12 cellular contexts compared by ENCODE assay signal in the genomic region with DNA sequence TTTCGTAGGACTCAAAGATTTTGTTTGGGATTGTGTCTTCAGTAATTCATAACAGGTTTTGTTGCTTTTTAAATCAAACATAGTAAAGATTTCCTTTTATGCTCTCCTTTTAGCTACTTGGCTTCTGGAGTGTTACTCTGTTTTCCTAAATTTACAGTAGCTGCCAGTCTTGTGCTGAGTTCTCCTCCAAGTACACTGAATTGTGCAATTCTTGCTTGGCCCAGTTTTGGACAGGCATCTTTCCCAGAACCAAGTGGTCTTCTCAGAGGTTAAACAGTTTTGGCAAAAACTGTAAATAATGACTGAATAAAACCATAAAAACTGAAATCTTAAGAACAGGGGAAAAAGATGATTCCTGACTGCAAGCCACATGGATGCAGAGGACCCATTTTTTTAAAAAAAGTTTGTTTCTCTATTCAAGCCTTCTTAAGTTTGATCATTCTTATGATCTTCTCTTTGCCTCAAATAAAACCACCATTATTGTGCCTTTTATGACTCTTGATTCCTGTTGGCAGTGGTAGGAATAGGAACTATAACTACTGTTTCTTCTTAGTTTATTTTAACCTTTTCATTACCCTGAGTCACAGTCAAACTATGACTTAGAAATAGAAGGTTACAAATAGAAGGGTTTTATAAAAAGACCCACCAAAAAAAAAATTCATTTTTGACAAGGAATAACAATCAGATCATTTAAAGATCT.
DNase-seq lines count a peak whose midpoint lies in the region; ATAC-seq and TF ChIP-seq lines count a peak whose summit lies in the region.
"Had no signal": no experiment of that assay in that cellular context is flagged by ENCODE, and none has a peak within 500 bp of the region (broad histone marks: within the 10 kb centered on the region; RNA-seq: fewer than 3 reads in every experiment).

No MANE protein-coding gene starts in this region.

- H3K4me3 ChIP-seq in cardiac fibroblast (replicated peaks in 1 of 2; ENCODE audit: low read depth in 2 of 2, low read length in 2 of 2) (no peak overlapping the region), upper lobe of right lung (no peak overlapping the region), WERI-Rb-1 (ENCODE audit: low read depth, low read length) (no peak overlapping the region)
- H3K4me3 ChIP-seq: right lobe of liver had no signal

- H3K27ac ChIP-seq in upper lobe of right lung (peak overlapping the region; percentile 55), WERI-Rb-1 (no peak overlapping the region)
- H3K27ac ChIP-seq: right lobe of liver had no signal

- no peak for DNase-seq in activated T-cell treated with anti-CD3 and anti-CD28 coated beads, Interleukin-2, amount 50 U/mL, for 72 hours
- DNase-seq in activated T-cell treated with anti-CD3 and anti-CD28 coated beads, Interleukin-2, amount 50 U/mL, for 1 hour, result no peak
- DNase-seq in cardiac fibroblast (ENCODE audit: low read depth in 2 of 2), result peak; percentile 15 to 90
- DNase-seq in mucosa of gallbladder (ENCODE audit: low spot score), result peak; percentile 43
- no peak for DNase-seq in upper lobe of right lung
- DNase-seq in SK-N-DZ (ENCODE audit: low spot score), result no peak
- no peak for DNase-seq in WERI-Rb-1
- DNase-seq: BE2C, NCI-H1105, right lobe of liver had no signal

- no peaks in the 10 kb centered on the region for H3K27me3 ChIP-seq in upper lobe of right lung
- H3K27me3 ChIP-seq in WERI-Rb-1 (ENCODE audit: insufficient read depth, low read depth, severe bottlenecking), result no peaks in the 10 kb centered on the region
- H3K27me3 ChIP-seq: BE2C, heart right ventricle, right lobe of liver had no signal

- H3K27me3 Mint-ChIP-seq in activated T-cell treated with anti-CD3 and anti-CD28 coated beads, Interleukin-2, amount 50 U/mL, for 72 hours (ENCODE audit: low read depth), result no peaks in the 10 kb centered on the region

- peak overlapping the region; percentile 60 to 78 for H3K4me3 Mint-ChIP-seq in activated T-cell treated with anti-CD3 and anti-CD28 coated beads, Interleukin-2, amount 50 U/mL, for 72 hours

- H3K36me3 Mint-ChIP-seq in activated T-cell treated with anti-CD3 and anti-CD28 coated beads, Interleukin-2, amount 50 U/mL, for 72 hours (ENCODE audit: insufficient read depth in 2 of 2), result peaks cover 2 to 8% of the 10 kb centered on the region in 2 donors

- intact Hi-C loops in upper lobe of right lung (cut with DNase I), result no loop called here

- peaks cover 0 to 2% of the 10 kb centered on the region in 2 donors for H3K9me3 Mint-ChIP-seq in activated T-cell treated with anti-CD3 and anti-CD28 coated beads, Interleukin-2, amount 50 U/mL, for 72 hours

- H3K27ac Mint-ChIP-seq in activated T-cell treated with anti-CD3 and anti-CD28 coated beads, Interleukin-2, amount 50 U/mL, for 72 hours, result peak overlapping the region; percentile 94

- H3K4me1 ChIP-seq in upper lobe of right lung, result peaks cover 23% of the 10 kb centered on the region
- H3K4me1 ChIP-seq: BE2C had no signal

- H3K9me3 ChIP-seq in upper lobe of right lung (no peaks in the 10 kb centered on the region), WERI-Rb-1 (ENCODE audit: severe bottlenecking) (no peaks in the 10 kb centered on the region)
- H3K9me3 ChIP-seq: BE2C, heart right ventricle, right lobe of liver had no signal

- TF ChIP-seq CTCF in cardiac fibroblast (IDR thresholded peaks at IDR 0.05; ENCODE audit: low read depth, low read length) (no peak), upper lobe of right lung (IDR thresholded peaks at IDR 0.05) (no peak), WERI-Rb-1 (IDR thresholded peaks at IDR 0.05; ENCODE audit: low read depth, low read length) (no peak)

- no peaks in the 10 kb centered on the region for H3K36me3 ChIP-seq in upper lobe of right lung
- no peaks in the 10 kb centered on the region for H3K36me3 ChIP-seq in WERI-Rb-1
- H3K36me3 ChIP-seq: BE2C, right lobe of liver had no signal

- H3K4me1 Mint-ChIP-seq in activated T-cell treated with anti-CD3 and anti-CD28 coated beads, Interleukin-2, amount 50 U/mL, for 72 hours (ENCODE audit: low read depth), result peaks cover 49% of the 10 kb centered on the region

- peak; percentile 40 to 48 for ATAC-seq in activated T-cell treated with anti-CD3 and anti-CD28 coated beads, Interleukin-2, amount 50 U/mL, for 72 hours (replicated peaks in 1 of 2)
- peak; percentile 66 for ATAC-seq in upper lobe of right lung
- ATAC-seq in HG03280 (IDR thresholded peaks at IDR 0.05; ENCODE audit: unreplicated experiment), result no peak

Comparison
In these comparisons a context has a peak if more than half of its experiments do, and no peak if none do; other contexts are left out.
1. DNase-seq: peak in cardiac fibroblast (2 of 2) and mucosa of gallbladder (single experiment); none in activated T-cell treated with anti-CD3 and anti-CD28 coated beads, Interleukin-2, amount 50 U/mL, for 72 hours (0 of 2), activated T-cell treated with anti-CD3 and anti-CD28 coated beads, Interleukin-2, amount 50 U/mL, for 1 hour (single experiment), upper lobe of right lung (single experiment), SK-N-DZ (single experiment) and WERI-Rb-1 (single experiment).